12 cellular contexts compared by ENCODE assay signal in genomic region chr5:132474131-132474723, GRCh38. TPM values are rescaled to one million over a fixed set of nuclear protein-coding genes. Genes with fewer than 3 reads are reported as not detected.
DNase-seq lines count a peak whose midpoint lies in the region; ATAC-seq and TF ChIP-seq lines count a peak whose summit lies in the region.
"Had no signal": no experiment of that assay in that cellular context is flagged by ENCODE, and none has a peak within 500 bp of the region (broad histone marks: within the 10 kb centered on the region; RNA-seq: fewer than 3 reads in every experiment).

No MANE protein-coding gene starts in this region.

- intact Hi-C loops in heart right ventricle (cut with DNase I) = no loop called here
- intact Hi-C loops in Right ventricle myocardium inferior (cut with DNase I) = no loop called here
- intact Hi-C loops in upper lobe of right lung (cut with DNase I) = no loop called here

- H3K27me3 ChIP-seq in heart right ventricle = no peaks in the 10 kb centered on the region
- H3K27me3 ChIP-seq in upper lobe of right lung = no peaks in the 10 kb centered on the region
- H3K27me3 ChIP-seq: breast epithelium had no signal

- H3K9me3 ChIP-seq in heart right ventricle (peaks cover 0 to under 1% (median 0%) of the 10 kb centered on the region in 11 donors), upper lobe of right lung (no peaks in the 10 kb centered on the region)
- H3K9me3 ChIP-seq: breast epithelium had no signal

- H3K4me1 ChIP-seq in heart right ventricle (peaks cover 37 to 99% (median 82%) of the 10 kb centered on the region in 9 donors), upper lobe of right lung (peaks cover 23% of the 10 kb centered on the region)
- H3K4me1 ChIP-seq: breast epithelium had no signal

- H3K4me3 ChIP-seq in heart right ventricle (no peak overlapping the region), upper lobe of right lung (no peak overlapping the region)
- H3K4me3 ChIP-seq: breast epithelium had no signal

- H3K36me3 ChIP-seq in heart right ventricle = peaks cover 0 to 24% (median 0%) of the 10 kb centered on the region in 9 donors
- peaks cover 5% of the 10 kb centered on the region for H3K36me3 ChIP-seq in upper lobe of right lung
- H3K36me3 ChIP-seq: breast epithelium had no signal

- TF ChIP-seq CTCF in heart right ventricle (IDR thresholded peaks at IDR 0.05) (no peak), upper lobe of right lung (IDR thresholded peaks at IDR 0.05) (no peak)

- WGBS in heart right ventricle, 2 donors = 94 to 100% methylated on average over 3 of the region's 3 CpGs

- H3K27ac ChIP-seq in heart right ventricle = peak overlapping the region in 9 of 10 donors; percentile 61 to 88 (median 82)
- H3K27ac ChIP-seq in upper lobe of right lung = peak overlapping the region; percentile 60

- no peak for ATAC-seq in heart right ventricle
- no peak for ATAC-seq in Right ventricle myocardium inferior
- ATAC-seq in upper lobe of right lung = no peak
- ATAC-seq in HG02970 (IDR thresholded peaks at IDR 0.05; ENCODE audit: low FRiP score, unreplicated experiment) = no peak
- ATAC-seq: SK-N-SH treated with all-trans-retinoic acid at 6 μM for 48 hours had no signal

- DNase-seq in heart right ventricle = no peak
- no peak for DNase-seq in Right ventricle myocardium inferior (ENCODE audit: missing footprints)
- DNase-seq in activated T-cell treated with anti-CD3 and anti-CD28 coated beads, Interleukin-2, amount 50 U/mL, for 48 hours = peak; percentile 15 to 19
- peak; percentile 37 for DNase-seq in mesenteric fat pad (ENCODE audit: low spot score)
- peak; percentile 3 for DNase-seq in upper lobe of right lung
- DNase-seq in cerebellum (ENCODE audit: low spot score) = no peak
- no peak for DNase-seq in GOT3 (lab: John Stamatoyannopoulos, UW)
- DNase-seq: NCI-H1417, NCI-H748 treated with DMSO at 0.1 percent for 48 hours had no signal

RNA-seq across cellular contexts. Expression of gene IRF1, which starts 16.3 kb away (rescaled TPM):
- total RNA-seq in heart right ventricle (100 to 1,000 TPM in 1 of 10 donors, 10 to 100 TPM in 8, 1 to 10 TPM in 1; 9.5 to 146 (median 19.2) TPM), Right ventricle myocardium inferior (12.7 TPM), mesenteric fat pad (61.1 TPM), upper lobe of right lung (59.5 TPM), cerebellum (2.4 TPM)
- 10 to 100 TPM in 1 of 2 donors, 1 to 10 TPM in 1; 8.6 to 13.7 TPM for polyA plus RNA-seq in heart right ventricle

Comparison
In these comparisons a context has a peak if more than half of its experiments do, and no peak if none do; other contexts are left out.
1. DNase-seq: peak in activated T-cell treated with anti-CD3 and anti-CD28 coated beads, Interleukin-2, amount 50 U/mL, for 48 hours (2 of 2), mesenteric fat pad (single experiment) and upper lobe of right lung (single experiment); none in heart right ventricle (0 of 2), Right ventricle myocardium inferior (single experiment), cerebellum (single experiment) and GOT3 (single experiment).